Comparison of ENCODE assay signal across 8 cellular contexts in the genomic region with DNA sequence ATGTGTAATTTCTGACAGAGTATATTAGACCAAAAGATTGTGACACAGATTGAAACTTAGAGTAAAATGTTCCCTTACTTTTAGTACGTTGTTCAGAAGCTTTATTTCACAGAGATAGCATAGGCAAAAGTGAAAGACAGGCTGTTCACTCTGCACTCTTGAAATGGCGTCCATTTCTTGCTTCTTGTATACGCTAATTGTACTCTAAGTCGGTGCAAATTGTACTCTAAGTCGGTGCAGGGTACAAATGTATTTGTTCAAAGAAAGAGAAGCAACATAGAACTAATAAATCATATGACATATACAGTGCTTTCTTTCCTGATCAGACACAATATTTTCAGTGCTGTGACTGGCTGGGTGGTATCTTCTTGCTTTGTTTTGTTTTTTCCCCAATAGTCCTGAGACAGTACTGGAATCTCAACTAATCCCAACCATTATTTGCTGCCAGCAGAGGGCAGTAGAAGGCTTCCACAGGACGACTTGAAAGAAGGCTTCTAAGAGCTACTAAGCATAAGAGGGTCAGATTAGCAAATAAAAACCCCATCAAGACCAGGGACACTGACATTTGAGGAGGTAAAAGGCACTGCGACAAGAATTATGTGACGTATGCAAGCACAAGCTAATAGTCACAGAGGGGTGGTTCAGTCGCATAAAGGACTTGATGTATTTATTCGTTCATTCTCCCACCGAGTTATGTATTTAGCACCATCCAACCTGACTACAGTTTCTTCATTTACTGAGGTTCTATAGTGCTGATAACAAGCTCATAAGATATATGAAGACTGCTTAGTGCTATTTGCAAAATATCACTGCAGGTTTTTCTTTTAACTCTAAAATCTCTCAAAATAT.
A peak's percentile ranks its signal among the peaks of the same experiment; 100 is the strongest.
DNase-seq lines count a peak whose midpoint lies in the region; ATAC-seq and TF ChIP-seq lines count a peak whose summit lies in the region.

No MANE protein-coding gene starts in this region.

- H3K4me1 Mint-ChIP-seq in activated CD4-positive, alpha-beta T cell treated with anti-CD3 and anti-CD28 coated beads, Interleukin-2, amount 10 ng/mL, durations not matched to agents 7 days and 5 days, result no peaks in the 10 kb centered on the region
- H3K4me1 Mint-ChIP-seq in CD4-positive, alpha-beta memory T cell, result no peaks in the 10 kb centered on the region

- 46% methylated on average over 11 of the region's 11 CpGs for WGBS in prostate gland

- no peaks in the 10 kb centered on the region for H3K36me3 ChIP-seq in prostate gland
- H3K36me3 ChIP-seq in CD4-positive, alpha-beta memory T cell (ENCODE audit: insufficient read depth, low read length), result no peaks in the 10 kb centered on the region

- no peak overlapping the region for H3K4me3 Mint-ChIP-seq in activated CD4-positive, alpha-beta T cell treated with anti-CD3 and anti-CD28 coated beads, Interleukin-2, amount 10 ng/mL, durations not matched to agents 7 days and 5 days
- no peak overlapping the region for H3K4me3 Mint-ChIP-seq in CD4-positive, alpha-beta memory T cell

- H3K27me3 Mint-ChIP-seq in activated CD4-positive, alpha-beta T cell treated with anti-CD3 and anti-CD28 coated beads, Interleukin-2, amount 10 ng/mL, durations not matched to agents 7 days and 5 days, result no peaks in the 10 kb centered on the region
- no peaks in the 10 kb centered on the region for H3K27me3 Mint-ChIP-seq in CD4-positive, alpha-beta memory T cell

- H3K4me1 ChIP-seq in prostate gland (replicated peaks), result no peaks in the 10 kb centered on the region
- H3K4me1 ChIP-seq in CD4-positive, alpha-beta memory T cell (ENCODE audit: insufficient read depth, low read length), result no peaks in the 10 kb centered on the region

- peak; percentile 77 for ATAC-seq in GM19043 (IDR thresholded peaks at IDR 0.05; ENCODE audit: low read depth, unreplicated experiment)
- peak; percentile 80 for ATAC-seq in HG03280 (IDR thresholded peaks at IDR 0.05; ENCODE audit: unreplicated experiment)

- DNase-seq in CMK (ENCODE audit: low read depth) (peak; percentile 29), NCI-H2227 (lab: John Stamatoyannopoulos, UW; ENCODE audit: unreplicated experiment) (peak; percentile 16), fibroblast of the conjunctiva (ENCODE audit: low read depth) (peak; percentile 47), prostate gland (ENCODE audit: low spot score) (peak; percentile 26)
- DNase-seq in activated CD4-positive, alpha-beta T cell treated with anti-CD3 and anti-CD28 coated beads, Interleukin-2, amount 10 ng/mL, durations not matched to agents 7 days and 5 days, result peak; percentile 47
- no peak for DNase-seq in CD4-positive, alpha-beta memory T cell

- no peak overlapping the region for H3K27ac ChIP-seq in prostate gland
- no peak overlapping the region for H3K27ac ChIP-seq in CD4-positive, alpha-beta memory T cell (ENCODE audit: low read depth, low read length)

- POLR2A ChIA-PET in activated CD4-positive, alpha-beta T cell treated with anti-CD3 and anti-CD28 coated beads, Interleukin-2, amount 10 ng/mL, durations not matched to agents 7 days and 5 days (lab: Charles Lee), result no interaction called here
- POLR2A ChIA-PET in CD4-positive, alpha-beta memory T cell (lab: Charles Lee; ENCODE audit: partially characterized antibody), result no interaction called here

- no peaks in the 10 kb centered on the region for H3K27me3 ChIP-seq in prostate gland (replicated peaks; ENCODE audit: insufficient read depth)
- no peaks in the 10 kb centered on the region for H3K27me3 ChIP-seq in CD4-positive, alpha-beta memory T cell (ENCODE audit: insufficient read depth, low read length)

- H3K9me3 ChIP-seq in prostate gland, result no peaks in the 10 kb centered on the region
- no peaks in the 10 kb centered on the region for H3K9me3 ChIP-seq in CD4-positive, alpha-beta memory T cell (ENCODE audit: control insufficient read depth in 1 of 2, low read length in 2 of 2)

- peak in 3 of 4 experiments; percentile 22 to 45 (median 28) for TF ChIP-seq CTCF in prostate gland (IDR thresholded peaks at IDR 0.05)

- no peak overlapping the region for H3K27ac Mint-ChIP-seq in activated CD4-positive, alpha-beta T cell treated with anti-CD3 and anti-CD28 coated beads, Interleukin-2, amount 10 ng/mL, durations not matched to agents 7 days and 5 days
- no peak overlapping the region for H3K27ac Mint-ChIP-seq in CD4-positive, alpha-beta memory T cell

- H3K36me3 Mint-ChIP-seq in activated CD4-positive, alpha-beta T cell treated with anti-CD3 and anti-CD28 coated beads, Interleukin-2, amount 10 ng/mL, durations not matched to agents 7 days and 5 days (ENCODE audit: low read depth), result no peaks in the 10 kb centered on the region
- H3K36me3 Mint-ChIP-seq in CD4-positive, alpha-beta memory T cell, result no peaks in the 10 kb centered on the region

- CTCF ChIA-PET in activated CD4-positive, alpha-beta T cell treated with anti-CD3 and anti-CD28 coated beads, Interleukin-2, amount 10 ng/mL, durations not matched to agents 7 days and 5 days (lab: Charles Lee), result no interaction called here
- CTCF ChIA-PET in CD4-positive, alpha-beta memory T cell (lab: Charles Lee; ENCODE audit: partially characterized antibody), result no interaction called here

- H3K4me3 ChIP-seq in prostate gland, result no peak overlapping the region
- H3K4me3 ChIP-seq in CD4-positive, alpha-beta memory T cell (ENCODE audit: low read length in 2 of 2), result no peak overlapping the region

- intact Hi-C loops in prostate gland (cut with DNase I), result no loop called here
- intact Hi-C loops in CD4-positive, alpha-beta memory T cell (cut with micrococcal nuclease), result no loop called here

- H3K9me3 Mint-ChIP-seq in activated CD4-positive, alpha-beta T cell treated with anti-CD3 and anti-CD28 coated beads, Interleukin-2, amount 10 ng/mL, durations not matched to agents 7 days and 5 days, result no peaks in the 10 kb centered on the region
- peaks cover 0 to 3% (median 0%) of the 10 kb centered on the region in 8 donors for H3K9me3 Mint-ChIP-seq in CD4-positive, alpha-beta memory T cell

- no peak for TF ChIP-seq POLR2A in prostate gland (IDR thresholded peaks at IDR 0.05)

Comparison
In these comparisons a context has a peak if more than half of its experiments do, and no peak if none do; other contexts are left out.
1. DNase-seq: peak in CMK (single experiment), NCI-H2227 (single experiment), activated CD4-positive, alpha-beta T cell treated with anti-CD3 and anti-CD28 coated beads, Interleukin-2, amount 10 ng/mL, durations not matched to agents 7 days and 5 days (single experiment), fibroblast of the conjunctiva (single experiment) and prostate gland (single experiment); none in CD4-positive, alpha-beta memory T cell (0 of 5).